14 cellular contexts compared by ENCODE assay signal in the genomic region with DNA sequence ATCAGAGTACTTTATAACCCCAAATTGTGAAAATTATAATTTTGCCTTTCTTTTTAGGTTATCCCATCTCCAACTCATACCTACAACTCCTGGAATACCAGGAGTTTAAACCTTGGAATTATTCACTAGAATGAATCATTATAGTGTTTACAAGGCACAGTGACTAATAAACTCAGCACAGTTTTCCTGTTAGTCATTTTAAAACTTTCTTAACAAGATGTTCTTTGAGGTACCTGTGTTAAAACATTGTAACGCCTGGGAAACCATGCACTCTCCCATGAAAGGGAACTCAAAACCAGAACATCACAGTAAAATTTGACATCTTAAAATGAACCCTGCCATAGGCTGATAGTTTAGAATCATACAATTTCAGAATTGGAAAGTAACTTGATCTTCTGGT.
DNase-seq lines count a peak whose midpoint lies in the region; ATAC-seq, FAIRE-seq and TF ChIP-seq lines count a peak whose summit lies in the region.
"Had no signal": no experiment of that assay in that cellular context is flagged by ENCODE, and none has a peak within 500 bp of the region (broad histone marks: within the 10 kb centered on the region; RNA-seq: fewer than 3 reads in every experiment).

No MANE protein-coding gene starts in this region.

- no peaks in the 10 kb centered on the region for H3F3A ChIP-seq in MM.1S (ENCODE audit: insufficient read depth, low read length)

- H3K79me1 ChIP-seq in mesenchymal stem cell (replicated peaks; ENCODE audit: low read length, poor library complexity, severe bottlenecking): no peaks in the 10 kb centered on the region

- no peaks in the 10 kb centered on the region for H3K9me2 ChIP-seq in MM.1S (replicated peaks; ENCODE audit: insufficient read depth, low read length)

- RAD21 ChIA-PET in GM12878 (lab: Charles Lee; ENCODE audit: unreplicated experiment): no interaction called here

- H3K4ac ChIP-seq in mesenchymal stem cell (ENCODE audit: low read depth in 1 of 2, low read length in 2 of 2): no peak overlapping the region

- H3K36me3 ChIP-seq in GM12878 (ENCODE audit: control insufficient read depth in 2 of 2, insufficient read depth in 2 of 2, low read length in 1 of 2): no peaks in the 10 kb centered on the region
- no peaks in the 10 kb centered on the region for H3K36me3 ChIP-seq in mesenchymal stem cell (ENCODE audit: control insufficient read depth in 1 of 2, insufficient read depth in 2 of 2, low read depth in 1 of 2, low read length in 2 of 2)
- H3K36me3 ChIP-seq in MM.1S (replicated peaks; ENCODE audit: insufficient read depth, low read length): no peaks in the 10 kb centered on the region
- H3K36me3 ChIP-seq: sigmoid colon had no signal

- H4K8ac ChIP-seq in mesenchymal stem cell (ENCODE audit: low read length): no peak overlapping the region

- H3K9me3 Mint-ChIP-seq in progenitor cell of endocrine pancreas (ENCODE audit: low read depth): no peaks in the 10 kb centered on the region
- H3K9me3 Mint-ChIP-seq: CD8-positive, alpha-beta T cell had no signal

- H2BK12ac ChIP-seq in mesenchymal stem cell (ENCODE audit: low read length in 2 of 2): no peak overlapping the region

- TF ChIP-seq CTCF in GM12878 (IDR thresholded peaks at IDR 0.05 in 2 of 3, conservative IDR thresholded peaks at IDR 0.05 in 1 of 3; ENCODE audit: control insufficient read depth in 2 of 3, extremely low read depth in 1 of 3, insufficient read depth in 1 of 3, low read depth in 3 of 3, low read length in 3 of 3) (no peak), progenitor cell of endocrine pancreas (IDR thresholded peaks at IDR 0.05; ENCODE audit: unreplicated experiment) (no peak), MM.1S (IDR thresholded peaks at IDR 0.05; ENCODE audit: low read length) (no peak)

- in situ Hi-C loops in GM12878 (cut with MboI): no loop called here

- no peaks in the 10 kb centered on the region for H4K20me1 ChIP-seq in GM12878 (ENCODE audit: control insufficient read depth, insufficient read depth)
- no peaks in the 10 kb centered on the region for H4K20me1 ChIP-seq in MM.1S (ENCODE audit: insufficient read depth, low read length)

- H3K18ac ChIP-seq in mesenchymal stem cell (ENCODE audit: low read depth in 1 of 2, low read length in 2 of 2): no peak overlapping the region

- no peaks in the 10 kb centered on the region for H3K27me3 ChIP-seq in GM12878 (replicated peaks in 1 of 2; ENCODE audit: control insufficient read depth in 2 of 2, insufficient read depth in 2 of 2, low read length in 1 of 2)
- H3K27me3 ChIP-seq in mesenchymal stem cell (ENCODE audit: control insufficient read depth in 1 of 2, insufficient read depth in 1 of 2, low read length in 2 of 2): no peaks in the 10 kb centered on the region
- no peaks in the 10 kb centered on the region for H3K27me3 ChIP-seq in MM.1S (replicated peaks; ENCODE audit: insufficient read depth, low read length)
- H3K27me3 ChIP-seq: sigmoid colon had no signal

- no peak overlapping the region for H2AFZ ChIP-seq in GM12878 (ENCODE audit: control insufficient read depth, low read depth, low read length)
- no peak overlapping the region for H2AFZ ChIP-seq in mesenchymal stem cell (ENCODE audit: low read depth, low read length)
- no peak overlapping the region for H2AFZ ChIP-seq in MM.1S (ENCODE audit: low read length)

- no peaks in the 10 kb centered on the region for H3K27me3 Mint-ChIP-seq in progenitor cell of endocrine pancreas

- H3K9me3 ChIP-seq in GM12878 (replicated peaks; ENCODE audit: control insufficient read depth, insufficient read depth, low read length): no peaks in the 10 kb centered on the region
- peaks cover 4% of the 10 kb centered on the region for H3K9me3 ChIP-seq in mesenchymal stem cell (ENCODE audit: control insufficient read depth, low read length)
- no peaks in the 10 kb centered on the region for H3K9me3 ChIP-seq in MM.1S (replicated peaks; ENCODE audit: insufficient read depth, low read length)
- H3K9me3 ChIP-seq: sigmoid colon had no signal

- no peak overlapping the region for H3K4me3 Mint-ChIP-seq in progenitor cell of endocrine pancreas (ENCODE audit: low read depth)
- H3K4me3 Mint-ChIP-seq: CD8-positive, alpha-beta T cell had no signal

- no peak overlapping the region for H4K91ac ChIP-seq in mesenchymal stem cell (ENCODE audit: low read length)

- no peak overlapping the region for H2BK5ac ChIP-seq in mesenchymal stem cell (ENCODE audit: low read depth, low read length, poor library complexity, severe bottlenecking)

- H2BK120ac ChIP-seq in mesenchymal stem cell (ENCODE audit: low read depth, low read length): no peak overlapping the region

- H3K14ac ChIP-seq in mesenchymal stem cell (ENCODE audit: low read length in 2 of 2): no peak overlapping the region

- no peak overlapping the region for H3K23ac ChIP-seq in mesenchymal stem cell (ENCODE audit: low read length in 2 of 2)

- POLR2A ChIA-PET in GM12878 (lab: Charles Lee): no interaction called here

- DNase-seq in HT1080 (ENCODE audit: low read depth) (peak; percentile 88), GM12878 (ENCODE audit: low read depth, low spot score) (peak; percentile 4), mesenchymal stem cell (peak; percentile 56), NCI-H2171 (lab: John Stamatoyannopoulos, UW) (no peak), progenitor cell of endocrine pancreas (ENCODE audit: low spot score, unreplicated experiment) (no peak), MM.1S (no peak)
- DNase-seq: CD8-positive, alpha-beta T cell; GF-D8; NCI-H187 treated with DMSO at 0.1 percent for 48 hours; SHP77 treated with DMSO at 0.1 percent for 48 hours; sigmoid colon had no signal

- TF ChIP-seq EP300 in GM12878 (IDR thresholded peaks at IDR 0.05; ENCODE audit: borderline replicate concordance in 1 of 2, control insufficient read depth in 1 of 2, low read depth in 2 of 2, low read length in 2 of 2): no peak

- SMC1A ChIA-PET in GM12878 (lab: Charles Lee; ENCODE audit: uncharacterized antibody, unreplicated experiment): interaction anchor here (1.5 kb wide), 1 partner anchor 32 kb away, joined by 3 read pairs; no protein-coding TSS in a partner anchor

- H3K4me2 ChIP-seq in GM12878 (ENCODE audit: control insufficient read depth, insufficient read depth) (no peak overlapping the region), mesenchymal stem cell (ENCODE audit: low read length, poor library complexity, severe bottlenecking) (no peak overlapping the region), MM.1S (ENCODE audit: low read depth, low read length) (no peak overlapping the region)
- H3K4me2 ChIP-seq: KMS-11 had no signal

- H3K79me2 ChIP-seq in GM12878 (ENCODE audit: control insufficient read depth, insufficient read depth, low read length) (no peaks in the 10 kb centered on the region), MM.1S (ENCODE audit: low read length) (no peaks in the 10 kb centered on the region)

- peak; percentile 69 for ATAC-seq in GM18861 (IDR thresholded peaks at IDR 0.05; ENCODE audit: unreplicated experiment)
- no peak for ATAC-seq in GM12878
- ATAC-seq in GM18867 (IDR thresholded peaks at IDR 0.05; ENCODE audit: unreplicated experiment): no peak
- ATAC-seq: CD8-positive, alpha-beta T cell had no signal

- H3K27ac Mint-ChIP-seq in progenitor cell of endocrine pancreas: no peak overlapping the region
- H3K27ac Mint-ChIP-seq: CD8-positive, alpha-beta T cell had no signal

- H3K4me1 ChIP-seq in GM12878 (ENCODE audit: control insufficient read depth, insufficient read depth, low read length) (no peaks in the 10 kb centered on the region), mesenchymal stem cell (ENCODE audit: control insufficient read depth, insufficient read depth, low read depth, low read length) (peaks cover 1% of the 10 kb centered on the region), MM.1S (ENCODE audit: low read length) (no peaks in the 10 kb centered on the region)
- H3K4me1 ChIP-seq: sigmoid colon had no signal

- H3K4me3 ChIP-seq in GM12878 (no peak overlapping the region), mesenchymal stem cell (ENCODE audit: insufficient read depth in 1 of 2, low read depth in 1 of 2, low read length in 2 of 2) (no peak overlapping the region), MM.1S (ENCODE audit: low read length) (no peak overlapping the region)
- H3K4me3 ChIP-seq: sigmoid colon had no signal

- H3K4me1 Mint-ChIP-seq in progenitor cell of endocrine pancreas (ENCODE audit: low read depth): no peaks in the 10 kb centered on the region

- no peak overlapping the region for H2AK5ac ChIP-seq in mesenchymal stem cell (ENCODE audit: low read length, severe bottlenecking)

- intact Hi-C loops in GM12878 (cut with micrococcal nuclease; ENCODE audit: unreplicated experiment): no loop called here

- no peak for FAIRE-seq in GM12878 (lab: Jason Lieb, UNC)

- H3K9ac ChIP-seq in GM12878 (ENCODE audit: control insufficient read depth, insufficient read depth, low read length): no peak overlapping the region
- no peak overlapping the region for H3K9ac ChIP-seq in mesenchymal stem cell (ENCODE audit: low read length)
- H3K9ac ChIP-seq in MM.1S (ENCODE audit: low read length): no peak overlapping the region
- H3K9ac ChIP-seq: KMS-11 had no signal

- WGBS in GM12878 (ENCODE audit: insufficient coverage, insufficient replicate concordance, low lambda C conversion rate, missing lambda C conversion rate): 5% methylated on average over 1 of the region's 1 CpG
- 10% methylated on average over 1 of the region's 1 CpG for WGBS in mesenchymal stem cell

- H2BK15ac ChIP-seq in mesenchymal stem cell (ENCODE audit: low read depth, poor library complexity, severe bottlenecking): no peak overlapping the region

- TF ChIP-seq RAD21 in GM12878 (IDR thresholded peaks at IDR 0.05; ENCODE audit: insufficient read depth, low read depth, low read length): no peak

- CTCF ChIA-PET in GM12878 (lab: Yijun Ruan, JAX): interaction anchor here (2.6 kb wide), 1 partner anchor 16 kb away, joined by 8 read pairs; no protein-coding TSS in a partner anchor

- TF ChIP-seq POLR2A in GM12878 (IDR thresholded peaks at IDR 0.05; ENCODE audit: low read depth, low read length): no peak

- H3K27ac ChIP-seq in GM12878 (ENCODE audit: control insufficient read depth, insufficient read depth): no peak overlapping the region
- H3K27ac ChIP-seq in mesenchymal stem cell (ENCODE audit: low read length, poor library complexity, severe bottlenecking): no peak overlapping the region
- H3K27ac ChIP-seq in MM.1S (ENCODE audit: low read length): no peak overlapping the region
- H3K27ac ChIP-seq: KMS-11, sigmoid colon had no signal

- no TSS peak for BruUV-seq in GM12878 (replicated peaks; lab: Mats Ljungman, UMichigan)

- H3K36me3 Mint-ChIP-seq in progenitor cell of endocrine pancreas (ENCODE audit: insufficient read depth): no peaks in the 10 kb centered on the region
- H3K36me3 Mint-ChIP-seq: CD8-positive, alpha-beta T cell had no signal

TF ChIP-seq in GM12878, 131 proteins besides CTCF, POLR2A, EP300 and RAD21 (continues in another document):
- peak; percentile 27; the same call in 1 of the 2 replicates for TF ChIP-seq JUNB (IDR thresholded peaks at IDR 0.05)

Comparison
In these comparisons a context has a peak if more than half of its experiments do, and no peak if none do; other contexts are left out.
1. DNase-seq: peak in HT1080 (single experiment), GM12878 (single experiment) and mesenchymal stem cell (single experiment); none in NCI-H2171 (single experiment), progenitor cell of endocrine pancreas (single experiment) and MM.1S (single experiment).